ENCODE assay signal across 37 cellular contexts in the genomic region with DNA sequence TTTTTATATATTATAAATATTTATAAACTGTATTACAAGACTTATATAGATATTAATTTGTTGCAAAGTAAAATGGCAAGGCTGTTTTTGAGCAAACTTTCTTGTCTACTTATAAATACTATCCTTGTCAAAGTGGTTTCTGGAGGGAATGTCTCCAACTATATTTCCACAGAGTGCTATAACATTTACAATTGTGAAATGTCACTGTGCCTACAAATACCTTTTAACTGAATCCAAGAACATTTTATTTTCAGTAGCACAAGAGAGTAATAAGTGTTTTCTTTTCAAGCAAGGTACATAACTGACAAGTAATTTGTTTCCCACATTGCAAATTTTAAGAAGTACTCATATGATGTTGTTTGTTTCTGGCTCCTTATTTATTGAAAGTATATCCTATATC.
"Had no signal": no experiment of that assay in that cellular context is flagged by ENCODE, and none has a peak within 500 bp of the region (broad histone marks: within the 10 kb centered on the region; RNA-seq: fewer than 3 reads in every experiment).

No MANE protein-coding gene starts in this region.

- H3K9me3 ChIP-seq: MG63, Peyer's patch had no signal

- ATAC-seq: activated CD8-positive, alpha-beta memory T cell treated with anti-CD3 and anti-CD28 coated beads, Interleukin-2, amount 10 ng/mL, durations not matched to agents 7 days and 5 days; activated naive CD8-positive, alpha-beta T cell treated with anti-CD3 and anti-CD28 coated beads, Interleukin-2, amount 50 U/mL, for 24 hours; PC-3 had no signal

- H3K36me3 Mint-ChIP-seq: activated CD4-positive, alpha-beta memory T cell treated with anti-CD3 and anti-CD28 coated beads for 36 hours; activated CD8-positive, alpha-beta memory T cell treated with anti-CD3 and anti-CD28 coated beads, Interleukin-2, amount 10 ng/mL, durations not matched to agents 7 days and 5 days; activated naive CD4-positive, alpha-beta T cell treated with anti-CD3 and anti-CD28 coated beads, Interleukin-2, amount 10 ng/mL, durations not matched to agents 7 days and 5 days; activated naive CD8-positive, alpha-beta T cell had no signal

- DNase-seq: activated B cell treated with CpG ODN at 0.5 μM for 24 hours; activated CD4-positive, alpha-beta memory T cell treated with anti-CD3 and anti-CD28 coated beads for 36 hours; activated CD4-positive, alpha-beta T cell treated with anti-CD3 and anti-CD28 coated beads for 4 hours; activated CD4-positive, alpha-beta T cell treated with anti-CD3 and anti-CD28 coated beads, Interleukin-2, amount 50 U/mL, for 1 hour; activated CD4-positive, CD25-positive, alpha-beta regulatory T cell treated with anti-CD3 and anti-CD28 coated beads, Interleukin-2, amount 50 U/mL, for 72 hours; activated CD8-positive, alpha-beta memory T cell treated with anti-CD3 and anti-CD28 coated beads for 24 hours; activated CD8-positive, alpha-beta memory T cell treated with anti-CD3 and anti-CD28 coated beads, Interleukin-2, amount 10 ng/mL, durations not matched to agents 7 days and 5 days; activated CD8-positive, alpha-beta memory T cell treated with anti-CD3 and anti-CD28 coated beads, Interleukin-2, amount 50 U/mL, for 48 hours; activated effector memory CD4-positive, alpha-beta T cell treated with Interleukin-2 at 50 U/mL for 16 hours; activated naive CD4-positive, alpha-beta T cell treated with anti-CD3 and anti-CD28 coated beads, Interleukin-2, amount 10 ng/mL, durations not matched to agents 7 days and 5 days; activated naive CD8-positive, alpha-beta T cell treated with anti-CD3 and anti-CD28 coated beads, Interleukin-2, amount 50 U/mL, for 24 hours; activated T-cell treated with anti-CD3 and anti-CD28 coated beads, Interleukin-2, amount 50 U/mL, for 48 hours; amniotic stem cell; aorta; brain microvascular endothelial cell; Kasumi-1; KG1; MG63; NCI-H1048; NCI-H1105 treated with DMSO at 0.1 percent for 48 hours; NCI-H1436; NCI-H1694; NCI-H1930; NCI-H2081 treated with DMSO at 0.1 percent for 48 hours; NCI-H226; NCI-H446 treated with DMSO at 0.1 percent for 48 hours; NCI-H524; NCI-H748 treated with DMSO at 0.1 percent for 48 hours; NK-92 treated with Interleukin-12 subunit alpha and Interleukin-12 subunit beta, amount 100 ng/mL, for 24 hours; PC-3; Peyer's patch; RPMI8226; SIG-M5 had no signal

- H3K27ac ChIP-seq: brain microvascular endothelial cell, Peyer's patch had no signal

- H3K4me1 Mint-ChIP-seq: activated B cell treated with CpG ODN at 0.5 μM for 24 hours; activated CD8-positive, alpha-beta memory T cell treated with anti-CD3 and anti-CD28 coated beads, Interleukin-2, amount 10 ng/mL, durations not matched to agents 7 days and 5 days; activated naive CD4-positive, alpha-beta T cell treated with anti-CD3 and anti-CD28 coated beads, Interleukin-2, amount 10 ng/mL, durations not matched to agents 7 days and 5 days; activated naive CD8-positive, alpha-beta T cell treated with anti-CD3 and anti-CD28 coated beads, Interleukin-2, amount 50 U/mL, for 24 hours; central memory CD8-positive, alpha-beta T cell had no signal

- H3K4me1 ChIP-seq: Peyer's patch had no signal

- H3K36me3 ChIP-seq: brain microvascular endothelial cell, MG63, Peyer's patch had no signal

- H3K27me3 Mint-ChIP-seq: activated B cell treated with CpG ODN at 0.5 μM for 24 hours; activated CD4-positive, alpha-beta memory T cell treated with anti-CD3 and anti-CD28 coated beads for 36 hours; activated CD8-positive, alpha-beta memory T cell treated with anti-CD3 and anti-CD28 coated beads, Interleukin-2, amount 10 ng/mL, durations not matched to agents 7 days and 5 days; activated naive CD4-positive, alpha-beta T cell treated with anti-CD3 and anti-CD28 coated beads, Interleukin-2, amount 10 ng/mL, durations not matched to agents 7 days and 5 days; activated naive CD8-positive, alpha-beta T cell; central memory CD8-positive, alpha-beta T cell had no signal

- H3K27ac Mint-ChIP-seq: activated B cell treated with CpG ODN at 0.5 μM for 24 hours; activated CD4-positive, alpha-beta memory T cell treated with anti-CD3 and anti-CD28 coated beads for 36 hours; activated CD8-positive, alpha-beta memory T cell treated with anti-CD3 and anti-CD28 coated beads, Interleukin-2, amount 10 ng/mL, durations not matched to agents 7 days and 5 days; activated naive CD4-positive, alpha-beta T cell treated with anti-CD3 and anti-CD28 coated beads, Interleukin-2, amount 10 ng/mL, durations not matched to agents 7 days and 5 days; activated naive CD8-positive, alpha-beta T cell; activated naive CD8-positive, alpha-beta T cell treated with anti-CD3 and anti-CD28 coated beads, Interleukin-2, amount 50 U/mL, for 24 hours; T-helper 1 cell treated with Interleukin-12 subunit alpha and Interleukin-12 subunit beta and Interleukin-4 antibody, amounts not matched to agents 30 μg/mL and 1 μg/mL, for 36 hours; T-helper 2 cell treated with Interferon-gamma antibody and Interleukin-4, amounts not matched to agents 5 μg/mL and 100 μg/mL, for 36 hours had no signal

- H3K27me3 ChIP-seq: brain microvascular endothelial cell, MG63, Peyer's patch had no signal

- H3K9me3 Mint-ChIP-seq: activated B cell treated with CpG ODN at 0.5 μM for 24 hours; activated CD4-positive, alpha-beta memory T cell treated with anti-CD3 and anti-CD28 coated beads for 36 hours; activated naive CD4-positive, alpha-beta T cell treated with anti-CD3 and anti-CD28 coated beads, Interleukin-2, amount 10 ng/mL, durations not matched to agents 7 days and 5 days; activated naive CD8-positive, alpha-beta T cell treated with anti-CD3 and anti-CD28 coated beads, Interleukin-2, amount 50 U/mL, for 24 hours; T-helper 1 cell treated with Interleukin-12 subunit alpha and Interleukin-12 subunit beta and Interleukin-4 antibody, amounts not matched to agents 30 μg/mL and 1 μg/mL, for 36 hours; T-helper 2 cell treated with Interferon-gamma antibody and Interleukin-4, amounts not matched to agents 5 μg/mL and 100 μg/mL, for 36 hours had no signal

- H3K4me3 ChIP-seq: MG63, Peyer's patch had no signal

- H3K4me3 Mint-ChIP-seq: activated B cell treated with CpG ODN at 0.5 μM for 24 hours; activated CD4-positive, alpha-beta memory T cell treated with anti-CD3 and anti-CD28 coated beads for 36 hours; activated CD8-positive, alpha-beta memory T cell treated with anti-CD3 and anti-CD28 coated beads, Interleukin-2, amount 10 ng/mL, durations not matched to agents 7 days and 5 days; activated naive CD4-positive, alpha-beta T cell treated with anti-CD3 and anti-CD28 coated beads, Interleukin-2, amount 10 ng/mL, durations not matched to agents 7 days and 5 days; activated naive CD8-positive, alpha-beta T cell; activated naive CD8-positive, alpha-beta T cell treated with anti-CD3 and anti-CD28 coated beads, Interleukin-2, amount 50 U/mL, for 24 hours; central memory CD8-positive, alpha-beta T cell; T-helper 1 cell treated with Interleukin-12 subunit alpha and Interleukin-12 subunit beta and Interleukin-4 antibody, amounts not matched to agents 30 μg/mL and 1 μg/mL, for 36 hours; T-helper 2 cell treated with Interferon-gamma antibody and Interleukin-4, amounts not matched to agents 5 μg/mL and 100 μg/mL, for 36 hours had no signal
